ENCODE assay signal across 25 cellular contexts in the genomic region with DNA sequence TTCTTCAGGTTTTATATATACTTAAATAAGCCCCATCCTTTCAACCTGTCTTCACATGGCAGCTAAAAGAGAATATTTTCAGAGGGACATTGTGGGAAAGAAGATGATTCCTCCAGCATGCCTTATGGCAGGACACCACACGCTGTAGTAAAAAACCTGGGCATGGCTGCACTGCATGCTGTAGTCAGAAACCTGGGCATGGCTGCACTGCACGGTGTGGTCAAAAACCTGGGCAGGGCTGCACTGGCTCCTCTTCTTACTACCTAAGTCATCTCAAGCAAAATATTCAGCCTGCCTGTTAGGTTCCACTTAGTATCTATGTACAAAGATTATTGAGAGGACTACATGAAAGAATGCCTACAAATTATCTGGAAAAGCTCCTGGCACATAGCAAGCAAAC.
"Had no signal": no experiment of that assay in that cellular context is flagged by ENCODE, and none has a peak within 500 bp of the region (broad histone marks: within the 10 kb centered on the region; RNA-seq: fewer than 3 reads in every experiment).

No MANE protein-coding gene starts in this region.

- H3K36me3 Mint-ChIP-seq: activated naive CD4-positive, alpha-beta T cell treated with anti-CD3 and anti-CD28 coated beads, Interleukin-2, amount 10 ng/mL, durations not matched to agents 7 days and 5 days; activated naive CD4-positive, alpha-beta T cell treated with anti-CD3 and anti-CD28 coated beads, Interleukin-2, amount 50 U/mL, for 72 hours; activated naive CD8-positive, alpha-beta T cell treated with anti-CD3 and anti-CD28 coated beads, Interleukin-2, amount 10 ng/mL, durations not matched to agents 7 days and 5 days had no signal

- H3K27ac ChIP-seq: coronary artery, foreskin keratinocyte, gastrocnemius medialis, heart right ventricle had no signal

- H3K4me1 ChIP-seq: foreskin keratinocyte had no signal

- DNase-seq: activated CD4-positive, alpha-beta memory T cell treated with anti-CD3 and anti-CD28 coated beads, Interleukin-2, amount 10 ng/mL, durations not matched to agents 7 days and 5 days; activated CD4-positive, alpha-beta T cell treated with anti-CD3 and anti-CD28 coated beads for 36 hours; activated CD4-positive, alpha-beta T cell treated with anti-CD3 and anti-CD28 coated beads, Interleukin-2, amount 10 ng/mL, durations not matched to agents 24 days and 14 days; activated CD4-positive, CD25-positive, alpha-beta regulatory T cell; activated CD4-positive, CD25-positive, alpha-beta regulatory T cell treated with anti-CD3 and anti-CD28 coated beads, Interleukin-2, amount 50 U/mL, for 72 hours; activated CD8-positive, alpha-beta memory T cell treated with anti-CD3 and anti-CD28 coated beads, Interleukin-2, amount 50 U/mL, for 48 hours; activated gamma-delta T cell; activated naive CD4-positive, alpha-beta T cell; activated naive CD4-positive, alpha-beta T cell treated with anti-CD3 and anti-CD28 coated beads, Interleukin-2, amount 10 ng/mL, durations not matched to agents 7 days and 5 days; activated naive CD8-positive, alpha-beta T cell treated with anti-CD3 and anti-CD28 coated beads, Interleukin-2, amount 10 ng/mL, durations not matched to agents 7 days and 5 days; activated T-cell treated with anti-CD3 and anti-CD28 coated beads for 4 hours; activated T-cell treated with anti-CD3 and anti-CD28 coated beads, Interleukin-2, amount 50 U/mL, for 24 hours; activated T-cell treated with anti-CD3 and anti-CD28 coated beads, Interleukin-2, amount 50 U/mL, for 72 hours; anterior cingulate cortex; effector CD4-positive, alpha-beta T cell; effector memory CD8-positive, alpha-beta T cell; erythroblast; foreskin keratinocyte; gastrocnemius medialis; heart right ventricle; T-helper 2 cell had no signal

- H3K4me3 Mint-ChIP-seq: activated CD4-positive, alpha-beta memory T cell treated with anti-CD3 and anti-CD28 coated beads, Interleukin-2, amount 10 ng/mL, durations not matched to agents 7 days and 5 days; activated CD4-positive, alpha-beta T cell treated with anti-CD3 and anti-CD28 coated beads for 36 hours; activated CD4-positive, alpha-beta T cell treated with anti-CD3 and anti-CD28 coated beads, Interleukin-2, amount 10 ng/mL, durations not matched to agents 24 days and 14 days; activated naive CD4-positive, alpha-beta T cell treated with anti-CD3 and anti-CD28 coated beads, Interleukin-2, amount 10 ng/mL, durations not matched to agents 7 days and 5 days; activated naive CD8-positive, alpha-beta T cell treated with anti-CD3 and anti-CD28 coated beads, Interleukin-2, amount 10 ng/mL, durations not matched to agents 7 days and 5 days; activated T-cell treated with anti-CD3 and anti-CD28 coated beads, Interleukin-2, amount 50 U/mL, for 24 hours; activated T-cell treated with anti-CD3 and anti-CD28 coated beads, Interleukin-2, amount 50 U/mL, for 72 hours; dendritic cell treated with granulocyte-macrophage colony-stimulating factor and Interleukin-4, amounts not matched to agents 40 ng/mL and 50 ng/mL, for 4 days; effector memory CD8-positive, alpha-beta T cell had no signal

- H3K27me3 ChIP-seq: esophagus muscularis mucosa, foreskin keratinocyte, gastrocnemius medialis, heart right ventricle had no signal

- H3K9me3 ChIP-seq: esophagus muscularis mucosa, gastrocnemius medialis, heart right ventricle had no signal

- H3K27me3 Mint-ChIP-seq: activated CD4-positive, alpha-beta memory T cell treated with anti-CD3 and anti-CD28 coated beads, Interleukin-2, amount 10 ng/mL, durations not matched to agents 7 days and 5 days; activated CD4-positive, alpha-beta T cell treated with anti-CD3 and anti-CD28 coated beads for 36 hours; activated CD4-positive, alpha-beta T cell treated with anti-CD3 and anti-CD28 coated beads, Interleukin-2, amount 10 ng/mL, durations not matched to agents 24 days and 14 days; activated naive CD4-positive, alpha-beta T cell treated with anti-CD3 and anti-CD28 coated beads, Interleukin-2, amount 10 ng/mL, durations not matched to agents 7 days and 5 days; activated naive CD8-positive, alpha-beta T cell treated with anti-CD3 and anti-CD28 coated beads, Interleukin-2, amount 10 ng/mL, durations not matched to agents 7 days and 5 days; activated T-cell treated with anti-CD3 and anti-CD28 coated beads, Interleukin-2, amount 50 U/mL, for 24 hours; dendritic cell treated with granulocyte-macrophage colony-stimulating factor and Interleukin-4, amounts not matched to agents 40 ng/mL and 50 ng/mL, for 4 days; effector memory CD8-positive, alpha-beta T cell had no signal

- H3K27ac Mint-ChIP-seq: activated CD4-positive, alpha-beta memory T cell treated with anti-CD3 and anti-CD28 coated beads, Interleukin-2, amount 10 ng/mL, durations not matched to agents 7 days and 5 days; activated CD4-positive, alpha-beta T cell treated with anti-CD3 and anti-CD28 coated beads for 36 hours; activated CD4-positive, alpha-beta T cell treated with anti-CD3 and anti-CD28 coated beads, Interleukin-2, amount 10 ng/mL, durations not matched to agents 24 days and 14 days; activated naive CD4-positive, alpha-beta T cell treated with anti-CD3 and anti-CD28 coated beads, Interleukin-2, amount 10 ng/mL, durations not matched to agents 7 days and 5 days; activated naive CD4-positive, alpha-beta T cell treated with anti-CD3 and anti-CD28 coated beads, Interleukin-2, amount 50 U/mL, for 72 hours; activated naive CD8-positive, alpha-beta T cell treated with anti-CD3 and anti-CD28 coated beads, Interleukin-2, amount 10 ng/mL, durations not matched to agents 7 days and 5 days; activated T-cell treated with anti-CD3 and anti-CD28 coated beads, Interleukin-2, amount 50 U/mL, for 24 hours; activated T-cell treated with anti-CD3 and anti-CD28 coated beads, Interleukin-2, amount 50 U/mL, for 72 hours; dendritic cell treated with granulocyte-macrophage colony-stimulating factor and Interleukin-4, amounts not matched to agents 40 ng/mL and 50 ng/mL, for 4 days; effector memory CD8-positive, alpha-beta T cell had no signal

- H3K4me1 Mint-ChIP-seq: activated CD4-positive, alpha-beta memory T cell treated with anti-CD3 and anti-CD28 coated beads, Interleukin-2, amount 10 ng/mL, durations not matched to agents 7 days and 5 days; activated CD4-positive, alpha-beta T cell treated with anti-CD3 and anti-CD28 coated beads for 36 hours; activated CD4-positive, alpha-beta T cell treated with anti-CD3 and anti-CD28 coated beads, Interleukin-2, amount 10 ng/mL, durations not matched to agents 24 days and 14 days; activated naive CD4-positive, alpha-beta T cell treated with anti-CD3 and anti-CD28 coated beads, Interleukin-2, amount 10 ng/mL, durations not matched to agents 7 days and 5 days; activated naive CD8-positive, alpha-beta T cell treated with anti-CD3 and anti-CD28 coated beads, Interleukin-2, amount 10 ng/mL, durations not matched to agents 7 days and 5 days had no signal

- H3K9me3 Mint-ChIP-seq: activated CD4-positive, alpha-beta memory T cell treated with anti-CD3 and anti-CD28 coated beads, Interleukin-2, amount 10 ng/mL, durations not matched to agents 7 days and 5 days; activated T-cell treated with anti-CD3 and anti-CD28 coated beads, Interleukin-2, amount 50 U/mL, for 24 hours; dendritic cell treated with granulocyte-macrophage colony-stimulating factor and Interleukin-4, amounts not matched to agents 40 ng/mL and 50 ng/mL, for 4 days had no signal

- H3K4me3 ChIP-seq: coronary artery, esophagus muscularis mucosa, gastrocnemius medialis, heart right ventricle had no signal

- H3K36me3 ChIP-seq: esophagus muscularis mucosa, gastrocnemius medialis, heart right ventricle had no signal
